In genomic region chr20:2814076-2814475, GRCh38 we compare ENCODE assay signal across 26 cellular contexts. TPM values are rescaled to one million over a fixed set of nuclear protein-coding genes. Genes with fewer than 3 reads are reported as not detected.
DNase-seq lines count a peak whose midpoint lies in the region; ATAC-seq, FAIRE-seq and TF ChIP-seq lines count a peak whose summit lies in the region.
"Had no signal": no experiment of that assay in that cellular context is flagged by ENCODE, and none has a peak within 500 bp of the region (broad histone marks: within the 10 kb centered on the region; RNA-seq: fewer than 3 reads in every experiment).

No MANE protein-coding gene starts in this region.

- WGBS in IMR-90 (ENCODE audit: extremely low coverage in 2 of 2, insufficient read length in 1 of 2), 2 experiments: no CpG with 5 or more reads among the region's 1 CpG

- intact Hi-C loops in IMR-90 (cut with micrococcal nuclease): no loop called here

- peak overlapping the region; percentile 64 for H2BK120ac ChIP-seq in IMR-90 (ENCODE audit: low read depth, low read length)

- TF ChIP-seq CTCF in IMR-90 (conservative IDR thresholded peaks at IDR 0.05; ENCODE audit: low read depth, low read length) (no peak), keratinocyte (optimal IDR thresholded peaks at IDR 0.05 in 1 of 3, IDR thresholded peaks at IDR 0.05 in 1 of 3, conservative IDR thresholded peaks at IDR 0.05 in 1 of 3; ENCODE audit: extremely low read depth in 1 of 3, insufficient read depth in 2 of 3, low read length in 3 of 3) (no peak)

- peak; percentile 31 for ATAC-seq in IMR-90 (ENCODE audit: low read depth)
- peak; percentile 16 for ATAC-seq in SK-N-SH treated with all-trans-retinoic acid at 6 μM for 48 hours
- ATAC-seq in GM21529 (IDR thresholded peaks at IDR 0.05; ENCODE audit: unreplicated experiment): no peak

- H3K4ac ChIP-seq in IMR-90 (ENCODE audit: low read depth, low read length): peak overlapping the region; percentile 46

- peaks cover 22% of the 10 kb centered on the region for H3K9me1 ChIP-seq in IMR-90 (ENCODE audit: insufficient read depth, low read length)
- H3K9me1 ChIP-seq in keratinocyte (ENCODE audit: control insufficient read depth, extremely low read depth, insufficient read depth, low read length): no peaks in the 10 kb centered on the region

- DNase-seq in IMR-90: peak; percentile 31
- no peak for DNase-seq in keratinocyte (ENCODE audit: low read depth, low spot score)
- DNase-seq in AG08396 (ENCODE audit: low spot score): no peak
- no peak for DNase-seq in NCI-H226
- no peak for DNase-seq in pons (ENCODE audit: low spot score)
- DNase-seq: activated CD4-positive, alpha-beta T cell treated with anti-CD3 and anti-CD28 coated beads, Interleukin-2, amount 50 U/mL, for 1 hour; activated naive CD8-positive, alpha-beta T cell treated with anti-CD3 and anti-CD28 coated beads for 36 hours; effector memory CD4-positive, alpha-beta T cell; naive B cell; NCI-H1092 treated with DMSO at 0.1 percent for 48 hours; NCI-H2029 treated with DMSO at 0.1 percent for 48 hours; right cardiac atrium; stimulated activated CD8-positive, alpha-beta memory T cell treated with anti-CD3 and anti-CD28 coated beads, Interleukin-4, amount 100 ng/mL, for 48 hours; T-helper 2 cell; upper lobe of right lung had no signal

- peak overlapping the region; percentile 14 for H2BK5ac ChIP-seq in IMR-90 (ENCODE audit: low read depth, low read length, poor library complexity, severe bottlenecking)

- peaks cover 28% of the 10 kb centered on the region for H3K4me1 ChIP-seq in ACC112 (ENCODE audit: control insufficient read depth, insufficient read depth, low read length, unreplicated experiment)
- H3K4me1 ChIP-seq in IMR-90 (ENCODE audit: control insufficient read depth, insufficient read depth, low read length): peaks cover 22% of the 10 kb centered on the region
- peaks cover 9% of the 10 kb centered on the region for H3K4me1 ChIP-seq in keratinocyte (ENCODE audit: control insufficient read depth, extremely low read depth, insufficient read depth, low read length)
- H3K4me1 ChIP-seq: gastroesophageal sphincter, Peyer's patch, upper lobe of right lung had no signal

- H2AFZ ChIP-seq in ACC112 (ENCODE audit: low read length, unreplicated experiment) (no peak overlapping the region), IMR-90 (replicated peaks; ENCODE audit: low read length, poor library complexity) (no peak overlapping the region), keratinocyte (ENCODE audit: control insufficient read depth, low read length) (no peak overlapping the region)

- H3K9ac ChIP-seq in IMR-90 (ENCODE audit: low read depth, low read length): no peak overlapping the region
- H3K9ac ChIP-seq in keratinocyte (ENCODE audit: control insufficient read depth, extremely low read depth, insufficient read depth, low read length): no peak overlapping the region

- no peak for FAIRE-seq in keratinocyte (lab: Jason Lieb, UNC)

- no peak overlapping the region; the same call in 2 of the 3 replicates for H2BK15ac ChIP-seq in IMR-90 (ENCODE audit: low read depth, low read length)

- peak overlapping the region; percentile 53; the same call in 1 of the 2 replicates for H3K27ac ChIP-seq in ACC112 (ENCODE audit: low read depth, low read length)
- peak overlapping the region; percentile 21; the same call in 1 of the 2 replicates for H3K27ac ChIP-seq in IMR-90 (ENCODE audit: insufficient read depth, low read length)
- H3K27ac ChIP-seq in keratinocyte (ENCODE audit: control insufficient read depth, insufficient read depth, low read length): no peak overlapping the region
- H3K27ac ChIP-seq: C4-2B, gastroesophageal sphincter, Peyer's patch, upper lobe of right lung had no signal

- H3K14ac ChIP-seq in IMR-90 (replicated peaks; ENCODE audit: low read depth, low read length): no peak overlapping the region

- no peak overlapping the region; the same call in 1 of the 2 replicates for H2AK5ac ChIP-seq in IMR-90 (ENCODE audit: low read depth, low read length)

- peak overlapping the region; percentile 41; the same call in 1 of the 2 replicates for H3K4me3 ChIP-seq in ACC112 (ENCODE audit: low read depth, low read length)
- no peak overlapping the region for H3K4me3 ChIP-seq in IMR-90 (ENCODE audit: insufficient read depth, low read depth, low read length)
- no peak overlapping the region for H3K4me3 ChIP-seq in keratinocyte (ENCODE audit: control insufficient read depth in 2 of 3, extremely low read depth in 1 of 3, insufficient read depth in 2 of 3, low read depth in 1 of 3, low read length in 3 of 3)
- H3K4me3 ChIP-seq: gastroesophageal sphincter, Peyer's patch, upper lobe of right lung had no signal

- H3K23ac ChIP-seq in IMR-90 (ENCODE audit: low read depth, low read length): no peak overlapping the region

- H3K4me2 ChIP-seq in IMR-90 (ENCODE audit: low read depth, low read length): peak overlapping the region; percentile 23
- peak overlapping the region; percentile 16 for H3K4me2 ChIP-seq in keratinocyte (ENCODE audit: control insufficient read depth, extremely low read depth, insufficient read depth, low read depth, low read length)

- H3K9me3 ChIP-seq in IMR-90 (ENCODE audit: control insufficient read depth, insufficient read depth, low read length): peaks cover 2% of the 10 kb centered on the region; the same call in 1 of the 2 replicates
- peaks cover 2% of the 10 kb centered on the region for H3K9me3 ChIP-seq in keratinocyte (ENCODE audit: control insufficient read depth, low read depth, low read length)
- H3K9me3 ChIP-seq: Peyer's patch, upper lobe of right lung had no signal

- H4K91ac ChIP-seq in IMR-90 (ENCODE audit: insufficient read depth, low read depth, low read length): peak overlapping the region; percentile 33; the same call in 1 of the 2 replicates

- POLR2A ChIA-PET in IMR-90 (lab: Charles Lee; ENCODE audit: unreplicated experiment): no interaction called here

- in situ Hi-C loops in IMR-90 (cut with MboI; ENCODE audit: low sequenced_read_pairs): loop anchor here (25.0 kb wide), 1 partner anchor 702 kb away; the partner anchor contains the start of gene STK35

- no peak for TF ChIP-seq RAD21 in IMR-90 (IDR thresholded peaks at IDR 0.05; ENCODE audit: low read length)

- CTCF ChIA-PET in IMR-90 (lab: Yijun Ruan, JAX): interaction anchor here (0.6 kb wide), 1 partner anchor 95 kb away, joined by 3 read pairs; no protein-coding TSS in a partner anchor

- no TSS peak for BruUV-seq in IMR-90 (replicated peaks; lab: Mats Ljungman, UMichigan)

- H3K18ac ChIP-seq in IMR-90 (ENCODE audit: low read depth, low read length): no peak overlapping the region

- peak overlapping the region; percentile 27; the same call in 1 of the 2 replicates for H2BK20ac ChIP-seq in IMR-90 (ENCODE audit: low read depth, low read length)

- peak overlapping the region; percentile 27; the same call in 1 of the 2 replicates for H3K56ac ChIP-seq in IMR-90 (ENCODE audit: extremely low read depth, insufficient read depth, low read length)

- H4K20me1 ChIP-seq in IMR-90 (ENCODE audit: insufficient read depth, low read length): no peaks in the 10 kb centered on the region
- no peaks in the 10 kb centered on the region for H4K20me1 ChIP-seq in keratinocyte (ENCODE audit: control insufficient read depth, extremely low read depth, insufficient read depth, low read length)

- no peak overlapping the region for H2AK9ac ChIP-seq in IMR-90 (replicated peaks; ENCODE audit: low read depth, low read length, poor library complexity)

- H3K36me3 ChIP-seq in ACC112 (ENCODE audit: insufficient read depth, low read length) (no peaks in the 10 kb centered on the region), IMR-90 (ENCODE audit: control insufficient read depth, insufficient read depth, low read length) (no peaks in the 10 kb centered on the region), keratinocyte (ENCODE audit: control insufficient read depth in 2 of 2, extremely low read depth in 1 of 2, insufficient read depth in 2 of 2, low read length in 2 of 2) (no peaks in the 10 kb centered on the region)
- H3K36me3 ChIP-seq: gastroesophageal sphincter, Peyer's patch, upper lobe of right lung had no signal

- H4K5ac ChIP-seq in IMR-90 (ENCODE audit: low read depth, low read length): no peak overlapping the region

- no peak for TF ChIP-seq POLR2A in IMR-90 (IDR thresholded peaks at IDR 0.05; ENCODE audit: low read depth, low read length)

- H4K8ac ChIP-seq in IMR-90 (ENCODE audit: low read depth in 2 of 2, low read length in 2 of 2): peak overlapping the region in 1 of 2 experiments; percentile 44; a peak in 2 of 4 replicates

- H3K27me3 ChIP-seq in ACC112 (ENCODE audit: insufficient read depth, low read length): no peaks in the 10 kb centered on the region
- H3K27me3 ChIP-seq in IMR-90 (ENCODE audit: control insufficient read depth, insufficient read depth, low read length): no peaks in the 10 kb centered on the region
- peaks cover 13% of the 10 kb centered on the region for H3K27me3 ChIP-seq in keratinocyte (ENCODE audit: control insufficient read depth, extremely low read depth, insufficient read depth, low read length)
- H3K27me3 ChIP-seq: Peyer's patch had no signal

- H3K79me2 ChIP-seq in ACC112 (ENCODE audit: control insufficient read depth, insufficient read depth, low read length, unreplicated experiment) (no peaks in the 10 kb centered on the region), keratinocyte (ENCODE audit: control insufficient read depth, insufficient read depth, low read length) (no peaks in the 10 kb centered on the region)

- dilution Hi-C loops in IMR-90 (cut with HindIII; ENCODE audit: low sequenced_read_pairs, unreplicated experiment): no loop called here
- dilution Hi-C loops in keratinocyte (cut with MboI; ENCODE audit: extremely low pct_ligation_motif_present, low sequenced_read_pairs): no loop called here

- 0 out of 4 replicates have a peak, but pooled peaks cover 0 to 5% of the 10 kb centered on the region in 2 experiments for H3K79me1 ChIP-seq in IMR-90 (ENCODE audit: low read depth in 1 of 2, low read length in 2 of 2)

RNA-seq across cellular contexts. Expression of gene C20orf141, which starts 0.7 kb away (rescaled TPM):
- total RNA-seq in IMR-90 (2012; rRNA removed): 0.36 TPM in 1 of 2 replicates, not detected in the other
- polyA plus RNA-seq in IMR-90 (2012; rRNA removed) (0.53 and 0.91 TPM in 2 replicates), keratinocyte (not detected in 3 replicates)
- 1.5 TPM in 1 of 2 replicates, not detected in the other for polyA plus RNA-seq in IMR-90 (2012; cell fraction: cytosol; rRNA removed)
- polyA plus RNA-seq in IMR-90 (2012; cell fraction: nucleus; rRNA removed; ENCODE audit: low replicate concordance): 0.72 and 1.3 TPM in 2 replicates
- not detected for polyA plus RNA-seq in keratinocyte (2011; ENCODE audit: low read depth)
- polyA plus RNA-seq in keratinocyte (2011; cell fraction: cytosol; rRNA removed): not detected in 2 replicates
- not detected in 2 replicates for polyA plus RNA-seq in keratinocyte (2011; cell fraction: nucleus; rRNA removed)
- not detected in 2 replicates for polyA plus RNA-seq in keratinocyte (2012; ENCODE audit: low replicate concordance)
- polyA minus RNA-seq in keratinocyte: not detected in 3 replicates
- polyA minus RNA-seq in keratinocyte (2011; cell fraction: cytosol; rRNA and poly(A)+ RNA removed): not detected
- polyA minus RNA-seq in keratinocyte (2011; cell fraction: nucleus; rRNA and poly(A)+ RNA removed): not detected in 2 replicates
- total RNA-seq: A172; activated naive CD8-positive, alpha-beta T cell treated with anti-CD3 and anti-CD28 coated beads for 36 hours; activated T-helper 2 cell treated with anti-CD3 and anti-CD28 coated beads, Interferon-gamma antibody, Interleukin-2, Interleukin-4, amounts not matched to agents 10 μg/mL and 5 μg/mL and 100 μg/mL, durations not matched to agents 14 hours and 24 hours and 36 hours; esophagus mucosa; gastroesophageal sphincter; mammary epithelial cell; Peyer's patch; right cardiac atrium; upper lobe of right lung had no signal
- polyA plus RNA-seq: mammary epithelial cell, right cardiac atrium had no signal

RNA-seq across cellular contexts. Expression of gene TMEM239, which starts 2.1 kb away (rescaled TPM):
- not detected in 2 replicates for total RNA-seq in IMR-90 (2012; rRNA removed)
- polyA plus RNA-seq in IMR-90 (2012; rRNA removed) (0.32 TPM in 1 of 2 replicates, not detected in the other), keratinocyte (not detected in 3 replicates)
- 0.09 and 0.11 TPM in 2 replicates for polyA plus RNA-seq in IMR-90 (2012; cell fraction: cytosol; rRNA removed)
- 0.92 and 1.0 TPM in 2 replicates for polyA plus RNA-seq in IMR-90 (2012; cell fraction: nucleus; rRNA removed; ENCODE audit: low replicate concordance)
- polyA plus RNA-seq in keratinocyte (2011; ENCODE audit: low read depth): not detected
- not detected in 2 replicates for polyA plus RNA-seq in keratinocyte (2011; cell fraction: cytosol; rRNA removed)
- not detected in 2 replicates for polyA plus RNA-seq in keratinocyte (2011; cell fraction: nucleus; rRNA removed)
- not detected in 2 replicates for polyA plus RNA-seq in keratinocyte (2012; ENCODE audit: low replicate concordance)
- polyA minus RNA-seq in keratinocyte: not detected in 3 replicates
- polyA minus RNA-seq in keratinocyte (2011; cell fraction: cytosol; rRNA and poly(A)+ RNA removed): not detected
- polyA minus RNA-seq in keratinocyte (2011; cell fraction: nucleus; rRNA and poly(A)+ RNA removed): not detected in 2 replicates
- total RNA-seq: A172; activated naive CD8-positive, alpha-beta T cell treated with anti-CD3 and anti-CD28 coated beads for 36 hours; activated T-helper 2 cell treated with anti-CD3 and anti-CD28 coated beads, Interferon-gamma antibody, Interleukin-2, Interleukin-4, amounts not matched to agents 10 μg/mL and 5 μg/mL and 100 μg/mL, durations not matched to agents 14 hours and 24 hours and 36 hours; esophagus mucosa; mammary epithelial cell; omental fat pad; Peyer's patch; right cardiac atrium; upper lobe of right lung had no signal
- polyA plus RNA-seq: mammary epithelial cell, right cardiac atrium had no signal

RNA-seq across cellular contexts. Expression of gene CPXM1, which starts 13.6 kb away (rescaled TPM):
- 0.83 and 1.1 TPM in 2 replicates for total RNA-seq in IMR-90 (2012; rRNA removed)
- 4.5 and 4.6 TPM in 2 replicates for polyA plus RNA-seq in IMR-90 (2012; rRNA removed)
- polyA plus RNA-seq in IMR-90 (2012; cell fraction: cytosol; rRNA removed): 3.9 and 6.8 TPM in 2 replicates
- polyA plus RNA-seq in IMR-90 (2012; cell fraction: nucleus; rRNA removed; ENCODE audit: low replicate concordance): 18.1 and 27.9 TPM in 2 replicates
- polyA plus RNA-seq in keratinocyte: not detected in 3 replicates
- polyA plus RNA-seq in keratinocyte (2011; ENCODE audit: low read depth): not detected
- not detected in 2 replicates for polyA plus RNA-seq in keratinocyte (2011; cell fraction: cytosol; rRNA removed)
- not detected in 2 replicates for polyA plus RNA-seq in keratinocyte (2011; cell fraction: nucleus; rRNA removed)
- polyA plus RNA-seq in keratinocyte (2012; ENCODE audit: low replicate concordance): not detected in 2 replicates
- not detected in 3 replicates for polyA minus RNA-seq in keratinocyte
- not detected for polyA minus RNA-seq in keratinocyte (2011; cell fraction: cytosol; rRNA and poly(A)+ RNA removed)
- polyA minus RNA-seq in keratinocyte (2011; cell fraction: nucleus; rRNA and poly(A)+ RNA removed): not detected in 2 replicates
- total RNA-seq: A172 had no signal
- polyA plus RNA-seq: mammary epithelial cell had no signal

RNA-seq across cellular contexts. Expression of gene PCED1A, which starts 26.4 kb away (rescaled TPM):
- total RNA-seq in IMR-90 (2012; rRNA removed): 8.1 and 9.7 TPM in 2 replicates
- polyA plus RNA-seq in IMR-90 (2012; rRNA removed) (33.4 and 37.0 TPM in 2 replicates), keratinocyte (4.7 to 9.9 TPM (median 5.6 TPM) in 3 replicates)
- 17.0 and 26.1 TPM in 2 replicates for polyA plus RNA-seq in IMR-90 (2012; cell fraction: cytosol; rRNA removed)
- 242 and 445 TPM in 2 replicates for polyA plus RNA-seq in IMR-90 (2012; cell fraction: nucleus; rRNA removed; ENCODE audit: low replicate concordance)
- 4.5 TPM for polyA plus RNA-seq in keratinocyte (2011; ENCODE audit: low read depth)
- polyA plus RNA-seq in keratinocyte (2011; cell fraction: cytosol; rRNA removed): 1.8 and 3.5 TPM in 2 replicates
- 27.9 and 29.9 TPM in 2 replicates for polyA plus RNA-seq in keratinocyte (2011; cell fraction: nucleus; rRNA removed)
- polyA plus RNA-seq in keratinocyte (2012; ENCODE audit: low replicate concordance): 5.7 and 8.8 TPM in 2 replicates
- polyA minus RNA-seq in keratinocyte: 1.6 to 4.3 TPM (median 3.1 TPM) in 3 replicates
- 6.1 TPM for polyA minus RNA-seq in keratinocyte (2011; cell fraction: cytosol; rRNA and poly(A)+ RNA removed)
- 5.9 and 6.2 TPM in 2 replicates for polyA minus RNA-seq in keratinocyte (2011; cell fraction: nucleus; rRNA and poly(A)+ RNA removed)

RNA-seq across cellular contexts. Expression of gene VPS16, which starts 26.5 kb away (rescaled TPM):
- total RNA-seq in IMR-90 (2012; rRNA removed): 41.7 and 48.0 TPM in 2 replicates
- polyA plus RNA-seq in IMR-90 (2012; rRNA removed) (37.6 and 38.7 TPM in 2 replicates), keratinocyte (22.7 to 28.7 TPM (median 25.2 TPM) in 3 replicates)
- polyA plus RNA-seq in IMR-90 (2012; cell fraction: cytosol; rRNA removed): 23.6 and 24.8 TPM in 2 replicates
- 201 and 203 TPM in 2 replicates for polyA plus RNA-seq in IMR-90 (2012; cell fraction: nucleus; rRNA removed; ENCODE audit: low replicate concordance)
- polyA plus RNA-seq in keratinocyte (2011; ENCODE audit: low read depth): 10.4 TPM
- 14.5 and 16.8 TPM in 2 replicates for polyA plus RNA-seq in keratinocyte (2011; cell fraction: cytosol; rRNA removed)
- polyA plus RNA-seq in keratinocyte (2011; cell fraction: nucleus; rRNA removed): 69.6 and 76.6 TPM in 2 replicates
- 21.5 and 24.3 TPM in 2 replicates for polyA plus RNA-seq in keratinocyte (2012; ENCODE audit: low replicate concordance)
- polyA minus RNA-seq in keratinocyte: 30.2 to 36.5 TPM (median 34.4 TPM) in 3 replicates
- 29.0 TPM for polyA minus RNA-seq in keratinocyte (2011; cell fraction: cytosol; rRNA and poly(A)+ RNA removed)
- 18.7 and 20.7 TPM in 2 replicates for polyA minus RNA-seq in keratinocyte (2011; cell fraction: nucleus; rRNA and poly(A)+ RNA removed)
